In genomic region chr16:30096105-30096861, GRCh38 we compare ENCODE assay signal across 8 cellular contexts. TPM values are rescaled to one million over a fixed set of nuclear protein-coding genes. Genes with fewer than 3 reads are reported as not detected.
A peak's percentile ranks its signal among the peaks of the same experiment; 100 is the strongest.
DNase-seq lines count a peak whose midpoint lies in the region; ATAC-seq and TF ChIP-seq lines count a peak whose summit lies in the region.

TSS of gene YPEL3 (minus strand) at chr16:30096213. CDS start at chr16:30095482, 731 bp downstream.

- H3K4me1 ChIP-seq in colonic mucosa, result peaks cover 9% of the 10 kb centered on the region

- DNase-seq in GM06990 (ENCODE audit: extremely low read depth, insufficient read length) (peak; percentile 96), NCI-H446 (lab: John Stamatoyannopoulos, UW) (peak; percentile 21 to 90), colonic mucosa (peak; percentile 91), kidney tubule cell (ENCODE audit: low spot score) (peak; percentile 92)
- peak; percentile 86 for DNase-seq in activated CD4-positive, alpha-beta T cell treated with anti-CD3 and anti-CD28 coated beads, Interleukin-2, amount 50 U/mL, for 1 hour
- peak; percentile 68 to 84 for DNase-seq in stimulated activated CD4-positive, alpha-beta T cell treated with anti-CD3 and anti-CD28 coated beads, Interleukin-15, amount 100 ng/mL, for 48 hours (ENCODE audit: low read depth in 2 of 2)

- H3K4me3 ChIP-seq in GM06990 (replicated peaks; ENCODE audit: low read depth, low read length) (peak within 1 kb of the TSS; percentile 74), colonic mucosa (peak within 1 kb of the TSS; percentile 71)

- H3K27me3 ChIP-seq in GM06990 (replicated peaks; ENCODE audit: control insufficient read depth, insufficient read depth, low read length) (no peaks in the 10 kb centered on the region), colonic mucosa (no peaks in the 10 kb centered on the region)

- ATAC-seq in HG02870 (IDR thresholded peaks at IDR 0.05; ENCODE audit: unreplicated experiment) (peak; percentile 37), GM18870 (IDR thresholded peaks at IDR 0.05; ENCODE audit: unreplicated experiment) (no peak)

- H3K27ac ChIP-seq in colonic mucosa, result peak within 1 kb of the TSS; percentile 88

- H3K9me3 ChIP-seq in colonic mucosa, result no peaks in the 10 kb centered on the region

- TF ChIP-seq CTCF in GM06990 (IDR thresholded peaks at IDR 0.05; ENCODE audit: insufficient read depth, low read length, poor library complexity, severe bottlenecking), result no peak
- no peak for TF ChIP-seq CTCF in colonic mucosa (IDR thresholded peaks at IDR 0.05)

- intact Hi-C loops in colonic mucosa (cut with DNase I), result loop anchor here (10.0 kb wide), 2 partner anchors 259 to 319 kb away; partner anchors contain the start of gene CD2BP2

- H3K36me3 ChIP-seq in GM06990 (ENCODE audit: control insufficient read depth, insufficient read depth, low read length) (peaks cover 1% of the 10 kb centered on the region; the same call in 1 of the 2 replicates), colonic mucosa (peaks cover 3% of the 10 kb centered on the region)

- H3K9ac ChIP-seq in colonic mucosa (ENCODE audit: low read depth in 2 of 2, low read length in 2 of 2), result peak within 1 kb of the TSS; percentile 94 to 98

RNA-seq across cellular contexts. Expression of gene YPEL3, which starts in this region (rescaled TPM):
- 10 to 100 TPM; 15.5 to 39.2 TPM for total RNA-seq in colonic mucosa
